ENCODE assay signal across 24 cellular contexts in the genomic region with DNA sequence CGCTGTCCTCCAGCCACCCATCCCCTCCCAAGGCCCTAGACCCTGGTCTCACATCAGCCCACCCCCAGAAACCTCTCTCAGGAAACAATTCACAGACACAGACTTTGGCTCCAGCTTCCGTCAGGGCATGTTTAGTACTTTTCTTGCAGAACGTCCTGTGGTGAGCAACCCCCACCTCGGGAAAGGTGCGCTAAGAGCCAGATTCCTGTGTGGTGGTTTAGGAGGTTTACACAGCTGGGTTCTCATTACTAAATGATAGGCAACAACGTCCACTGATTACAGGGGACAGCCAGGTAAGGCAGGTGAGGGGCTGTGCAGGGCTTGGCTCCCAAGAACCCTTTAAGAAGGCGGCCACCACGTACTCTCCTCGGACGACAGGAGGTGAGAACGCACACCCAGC. TPM values are rescaled to one million over a fixed set of nuclear protein-coding genes. Genes with fewer than 3 reads are reported as not detected.
DNase-seq lines count a peak whose midpoint lies in the region; FAIRE-seq and TF ChIP-seq lines count a peak whose summit lies in the region.
"Had no signal": no experiment of that assay in that cellular context is flagged by ENCODE, and none has a peak within 500 bp of the region (broad histone marks: within the 10 kb centered on the region; RNA-seq: fewer than 3 reads in every experiment).

No MANE protein-coding gene starts in this region.

- no peak overlapping the region for H3K23ac ChIP-seq in H1 (ENCODE audit: insufficient read length)
- no peak overlapping the region for H3K23ac ChIP-seq in trophoblast cell (ENCODE audit: low read length)

- no peak overlapping the region for H4K12ac ChIP-seq in trophoblast cell (ENCODE audit: low read depth, low read length)

- no peaks in the 10 kb centered on the region for H3K79me1 ChIP-seq in H1 (ENCODE audit: low read depth, low read length)
- no peaks in the 10 kb centered on the region for H3K79me1 ChIP-seq in trophoblast cell (ENCODE audit: low read length)

- H3K56ac ChIP-seq in H1 (replicated peaks; ENCODE audit: insufficient read length, low read depth, low read length), result no peak overlapping the region

- no peaks in the 10 kb centered on the region for H3K23me2 ChIP-seq in H1 (ENCODE audit: low read depth, low read length)

- H3K36me3 ChIP-seq in H1 (ENCODE audit: control insufficient read depth in 2 of 4, insufficient read depth in 4 of 4, low read length in 3 of 4) (no peaks in the 10 kb centered on the region), trophoblast cell (ENCODE audit: control insufficient read depth in 1 of 2, insufficient read depth in 2 of 2, low read length in 2 of 2) (peaks cover 34 to 41% of the 10 kb centered on the region in 2 experiments), kidney (ENCODE audit: control insufficient read depth in 1 of 2, insufficient read depth in 2 of 2, low read length in 2 of 2) (peaks cover 28 to 55% of the 10 kb centered on the region in 2 donors)

- TF ChIP-seq EP300 in H1 (IDR thresholded peaks at IDR 0.05; ENCODE audit: borderline replicate concordance in 1 of 2, low read depth in 2 of 2, low read length in 2 of 2), result no peak

- H3K27me3 ChIP-seq in H1 (replicated peaks in 1 of 4; ENCODE audit: control insufficient read depth in 3 of 4, extremely low read depth in 1 of 4, insufficient read depth in 3 of 4, low read length in 3 of 4) (peaks cover 0 to 4% (median 1%) of the 10 kb centered on the region in 4 experiments; a peak in 3 of 7 replicates), trophoblast cell (ENCODE audit: insufficient read depth, low read length) (no peaks in the 10 kb centered on the region)
- H3K27me3 ChIP-seq: MG63, SJSA1 had no signal

- POLR2A ChIA-PET in H1 (lab: Charles Lee; ENCODE audit: partially characterized antibody), result interaction anchor here (1.0 kb wide), 1 partner anchor 38 kb away, joined by 3 read pairs; no protein-coding TSS in a partner anchor

- H3K4me1 ChIP-seq in H1 (replicated peaks in 1 of 4; ENCODE audit: control insufficient read depth in 3 of 4, insufficient read depth in 4 of 4, low read length in 3 of 4) (peaks cover 6 to 19% (median 17%) of the 10 kb centered on the region in 4 experiments), trophoblast cell (ENCODE audit: control insufficient read depth in 1 of 2, insufficient read depth in 2 of 2, low read length in 2 of 2) (peaks cover 2 to 7% of the 10 kb centered on the region in 2 experiments), kidney (ENCODE audit: control insufficient read depth in 1 of 2, insufficient read depth in 1 of 2, low read depth in 1 of 2, low read length in 2 of 2) (no peaks in the 10 kb centered on the region)

- no peak overlapping the region for H4K5ac ChIP-seq in H1 (ENCODE audit: insufficient read length, low read depth, low read length)

- H4K8ac ChIP-seq in H1 (ENCODE audit: extremely low read depth, insufficient read depth, low read length) (no peak overlapping the region), trophoblast cell (ENCODE audit: low read depth, low read length) (no peak overlapping the region)

- no peak overlapping the region for H4K91ac ChIP-seq in H1 (replicated peaks; ENCODE audit: insufficient read length, low read length)
- H4K91ac ChIP-seq in trophoblast cell (ENCODE audit: low read depth, low read length), result no peak overlapping the region

- no peak overlapping the region for H3K18ac ChIP-seq in H1 (ENCODE audit: extremely low read depth, low read length)
- no peak overlapping the region for H3K18ac ChIP-seq in trophoblast cell (ENCODE audit: low read length)

- 0 out of 2 replicates have a peak overlapping the region, but pooled peaks have one; percentile 39 for H2BK12ac ChIP-seq in H1 (ENCODE audit: low read depth, low read length)
- H2BK12ac ChIP-seq in trophoblast cell (ENCODE audit: low read length), result no peak overlapping the region

- H3K9ac ChIP-seq in H1 (replicated peaks in 1 of 4; ENCODE audit: extremely low read depth in 1 of 4, low read depth in 3 of 4, low read length in 3 of 4) (no peak overlapping the region), trophoblast cell (ENCODE audit: low read length) (no peak overlapping the region), kidney (ENCODE audit: low read length in 2 of 2) (no peak overlapping the region)

- H2AFZ ChIP-seq in H1 (ENCODE audit: low read length) (no peak overlapping the region), trophoblast cell (ENCODE audit: insufficient read depth, low read length, poor library complexity) (no peak overlapping the region)

- WGBS in H1 (ENCODE audit: extremely low coverage in 1 of 2, insufficient coverage in 1 of 2, insufficient read length in 1 of 2, insufficient replicate concordance in 2 of 2, low coverage in 1 of 2, low lambda C conversion rate in 2 of 2, missing lambda C conversion rate in 1 of 2), 2 experiments, result 90% methylated on average over 11 of the region's 11 CpGs; no CpG with 5 or more reads in 1 of the 2 experiments
- WGBS in trophoblast cell (ENCODE audit: extremely low coverage, insufficient coverage, insufficient read length), result no CpG with 5 or more reads among the region's 11 CpGs

- H3K27ac ChIP-seq in H1 (ENCODE audit: low read depth, low read length), result no peak overlapping the region
- no peak overlapping the region for H3K27ac ChIP-seq in trophoblast cell (ENCODE audit: low read depth, low read length)
- H3K27ac ChIP-seq in kidney (ENCODE audit: low read depth in 2 of 2, low read length in 2 of 2), result no peak overlapping the region
- H3K27ac ChIP-seq: SJSA1 had no signal

- H3K4ac ChIP-seq in H1 (replicated peaks; ENCODE audit: insufficient read length, low read depth, low read length) (no peak overlapping the region), trophoblast cell (ENCODE audit: low read depth, low read length) (no peak overlapping the region)

- TF ChIP-seq CTCF in H1 (IDR thresholded peaks at IDR 0.05; ENCODE audit: control extremely low read depth in 1 of 3, insufficient read depth in 1 of 3, low read depth in 1 of 3, low read length in 3 of 3) (no peak), kidney (IDR thresholded peaks at IDR 0.05; ENCODE audit: borderline replicate concordance, extremely low read depth, insufficient read depth) (no peak)

- no peak overlapping the region for H3K4me2 ChIP-seq in H1 (ENCODE audit: insufficient read depth in 1 of 2, low read depth in 2 of 2, low read length in 2 of 2)
- no peak overlapping the region for H3K4me2 ChIP-seq in trophoblast cell (ENCODE audit: low read length)
- H3K4me2 ChIP-seq: A549 had no signal

- no peak overlapping the region for H2AK5ac ChIP-seq in H1 (ENCODE audit: low read depth, low read length)
- no peak overlapping the region for H2AK5ac ChIP-seq in trophoblast cell (ENCODE audit: low read length)

- H2BK15ac ChIP-seq in H1 (ENCODE audit: low read length), result no peak overlapping the region

- H3K14ac ChIP-seq in H1 (ENCODE audit: insufficient read length), result no peak overlapping the region
- no peak overlapping the region for H3K14ac ChIP-seq in trophoblast cell (ENCODE audit: low read length)

- peak; percentile 12 for DNase-seq in COLO668 (lab: John Stamatoyannopoulos, UW; ENCODE audit: unreplicated experiment)
- DNase-seq in NCI-H69 (lab: John Stamatoyannopoulos, UW), result peak; percentile 23
- DNase-seq in H1 (ENCODE audit: low read depth in 1 of 2, low spot score in 2 of 2), result no peak
- DNase-seq in trophoblast cell, result no peak
- no peak for DNase-seq in RCC 7860 (ENCODE audit: low spot score)
- no peak for DNase-seq in kidney
- no peak for DNase-seq in NCI-H1092 (lab: John Stamatoyannopoulos, UW)
- DNase-seq: AML-193; CD4-positive, alpha-beta memory T cell; DMS 273 treated with DMSO at 0.1 percent for 48 hours; DMS79; GDM1; KG1; MG63; NCI-H1694 treated with DMSO at 0.1 percent for 48 hours; NCI-H2171; NCI-H226; NCI-H524; PC-3; Right ventricle myocardium superior had no signal

- H2BK20ac ChIP-seq in H1 (ENCODE audit: low read length), result no peak overlapping the region

- TF ChIP-seq RAD21 in H1 (IDR thresholded peaks at IDR 0.05 in 1 of 2, conservative IDR thresholded peaks at IDR 0.05 in 1 of 2; ENCODE audit: low read depth in 2 of 2, low read length in 2 of 2), result no peak

- H2BK120ac ChIP-seq in H1 (replicated peaks; ENCODE audit: low read depth, low read length) (no peak overlapping the region), trophoblast cell (ENCODE audit: insufficient read depth, low read length, poor library complexity) (no peak overlapping the region)

- CTCF ChIA-PET in H1 (lab: Charles Lee; ENCODE audit: partially characterized antibody), result interaction anchor here (0.5 to 22.4 kb wide), 9 partner anchors 16 to 126 kb away, joined by 3 to 279 read pairs (median 6); a partner anchor contains a TSS

- no peaks in the 10 kb centered on the region for H4K20me1 ChIP-seq in H1 (replicated peaks in 1 of 2; ENCODE audit: control insufficient read depth in 1 of 2, insufficient read depth in 2 of 2, low read length in 2 of 2)

- H3K4me3 ChIP-seq in H1 (ENCODE audit: extremely low read depth in 1 of 4, insufficient read depth in 2 of 4, low read depth in 3 of 4, low read length in 4 of 4), result no peak overlapping the region
- peak overlapping the region; percentile 42 for H3K4me3 ChIP-seq in trophoblast cell (ENCODE audit: low read depth, low read length)
- no peak overlapping the region for H3K4me3 ChIP-seq in kidney (ENCODE audit: low read length in 2 of 2)
- H3K4me3 ChIP-seq: A549, GM12878, MG63, SJSA1 had no signal

- TF ChIP-seq POLR2A in H1 (IDR thresholded peaks at IDR 0.05; ENCODE audit: control extremely low read depth in 1 of 2, low read depth in 2 of 2, low read length in 2 of 2), result no peak

- intact Hi-C loops in kidney (cut with DNase I), result no loop called here

- H3K79me2 ChIP-seq in H1 (ENCODE audit: control insufficient read depth in 1 of 2, insufficient read depth in 2 of 2, low read length in 2 of 2), result no peaks in the 10 kb centered on the region
- H3K79me2 ChIP-seq in trophoblast cell (ENCODE audit: control insufficient read depth, insufficient read depth, low read length, poor library complexity), result no peaks in the 10 kb centered on the region

- FAIRE-seq in H1 (lab: Jason Lieb, UNC), result no peak
- no peak for FAIRE-seq in RCC 7860 (lab: Jason Lieb, UNC)
- no peak for FAIRE-seq in kidney (lab: Jason Lieb, UNC)
- FAIRE-seq: A549, GM12878, GM19239 had no signal

- H3K9me3 ChIP-seq in H1 (ENCODE audit: insufficient read depth in 2 of 2, low read depth in 1 of 2, low read length in 1 of 2) (no peaks in the 10 kb centered on the region), trophoblast cell (ENCODE audit: insufficient read depth, low read depth, low read length) (no peaks in the 10 kb centered on the region), kidney (ENCODE audit: control insufficient read depth in 1 of 2, low read length in 2 of 2) (no peaks in the 10 kb centered on the region)
- H3K9me3 ChIP-seq: A549, MG63, SJSA1 had no signal

- H2BK5ac ChIP-seq in H1 (ENCODE audit: low read depth, low read length), result no peak overlapping the region
- H2BK5ac ChIP-seq in trophoblast cell (ENCODE audit: low read depth, low read length, poor library complexity), result no peak overlapping the region

RNA-seq across cellular contexts. Expression of a gene that starts 29.3 kb away (rescaled TPM):
- total RNA-seq in H1 (2021; fragmentation: NEBNext Ultra II Directional; extraction: Animal tissue kit (Norgen Biotek cat#: 25700)), result 5.3 and 7.1 TPM in 2 replicates
- polyA plus RNA-seq in H1 (2011; rRNA removed), result 2.1 and 3.8 TPM in 2 replicates
- polyA plus RNA-seq in H1 (2011; cell fraction: cytosol; rRNA removed), result 4.4 TPM
- 11.5 TPM for polyA plus RNA-seq in H1 (2011; cell fraction: nucleus; rRNA removed)
- 2.1 to 3.7 TPM (median 2.8 TPM) in 4 replicates for polyA plus RNA-seq in H1 (2012, experiment 1 of 2)
- polyA plus RNA-seq in H1 (2012, experiment 2 of 2), result 1.6 TPM
- 4.3 TPM for polyA plus RNA-seq in H1 (2013, experiment 1 of 2)
- polyA plus RNA-seq in H1 (2013, experiment 2 of 2), result 4.4 TPM
- 3.3 and 3.9 TPM in 2 replicates for polyA minus RNA-seq in H1 (2011; rRNA and poly(A)+ RNA removed)
- polyA minus RNA-seq in H1 (2011; cell fraction: cytosol; rRNA and poly(A)+ RNA removed), result 4.9 TPM
- 7.5 TPM for polyA minus RNA-seq in H1 (2011; cell fraction: nucleus; rRNA and poly(A)+ RNA removed)
- polyA plus RNA-seq in trophoblast cell (2013), result 14.9 and 15.9 TPM in 2 replicates
- total RNA-seq in kidney, result 109 TPM
- 74.9 TPM for polyA plus RNA-seq in kidney (ENCODE audit: insufficient read depth, low read depth, low replicate concordance)
- polyA plus RNA-seq: CD4-positive, alpha-beta memory T cell had no signal

RNA-seq across cellular contexts. Expression of a gene that starts 37.4 kb away (rescaled TPM):
- total RNA-seq in H1 (2021; fragmentation: NEBNext Ultra II Directional; extraction: Animal tissue kit (Norgen Biotek cat#: 25700)), result 50.2 and 50.3 TPM in 2 replicates
- polyA plus RNA-seq in H1 (2011; rRNA removed), result 60.4 and 88.4 TPM in 2 replicates
- 55.3 TPM for polyA plus RNA-seq in H1 (2011; cell fraction: cytosol; rRNA removed)
- polyA plus RNA-seq in H1 (2011; cell fraction: nucleus; rRNA removed), result 166 TPM
- 25.0 to 47.4 TPM (median 43.4 TPM) in 4 replicates for polyA plus RNA-seq in H1 (2012, experiment 1 of 2)
- polyA plus RNA-seq in H1 (2012, experiment 2 of 2), result 48.3 TPM
- polyA plus RNA-seq in H1 (2013, experiment 1 of 2), result 31.0 TPM
- 28.8 TPM for polyA plus RNA-seq in H1 (2013, experiment 2 of 2)
- 31.8 and 43.0 TPM in 2 replicates for polyA minus RNA-seq in H1 (2011; rRNA and poly(A)+ RNA removed)
- 29.9 TPM for polyA minus RNA-seq in H1 (2011; cell fraction: cytosol; rRNA and poly(A)+ RNA removed)
- 42.7 TPM for polyA minus RNA-seq in H1 (2011; cell fraction: nucleus; rRNA and poly(A)+ RNA removed)
- polyA plus RNA-seq in trophoblast cell (2013), result 7.0 and 7.9 TPM in 2 replicates
- total RNA-seq in kidney, result 14.5 TPM
- polyA plus RNA-seq in kidney (ENCODE audit: insufficient read depth, low read depth, low replicate concordance), result 13.9 TPM

Comparison
In these comparisons a context has a peak if more than half of its experiments do, and no peak if none do; other contexts are left out.
1. DNase-seq: peak in COLO668 (single experiment) and NCI-H69 (single experiment); none in H1 (0 of 2), trophoblast cell (0 of 2), RCC 7860 (single experiment), kidney (single experiment) and NCI-H1092 (single experiment).
2. RNA of a gene that starts 29.3 kb away (total RNA-seq): 109 TPM in kidney (single experiment); 5.3 to 7.1 TPM in H1; every median in the first group is over 10 times any median in the second.